ENCODE assay signal across 17 cellular contexts in genomic region chr5:136185974-136186373, GRCh38. TPM values are rescaled to one million over a fixed set of nuclear protein-coding genes. Genes with fewer than 3 reads are reported as not detected.
A peak's percentile ranks its signal among the peaks of the same experiment; 100 is the strongest.
DNase-seq lines count a peak whose midpoint lies in the region; ATAC-seq, FAIRE-seq and TF ChIP-seq lines count a peak whose summit lies in the region.
"Had no signal": no experiment of that assay in that cellular context is flagged by ENCODE, and none has a peak within 500 bp of the region (broad histone marks: within the 10 kb centered on the region; RNA-seq: fewer than 3 reads in every experiment).

No MANE protein-coding gene starts in this region.

- TF ChIP-seq RAD21 in K562 (CRISPR knock-in tag; conservative IDR thresholded peaks at IDR 0.05 in 1 of 2, IDR thresholded peaks at IDR 0.05 in 1 of 2): no peak

- H3K4me3 Mint-ChIP-seq in Caco-2 (ENCODE audit: unreplicated experiment) (no peak overlapping the region), nephron (no peak overlapping the region)
- H3K4me3 Mint-ChIP-seq: CD4-positive, CD25-positive, alpha-beta regulatory T cell had no signal

- DNase-seq in Caco-2 (no peak), K562 (ENCODE audit: extremely low read depth in 1 of 4, low spot score in 3 of 4) (no peak), kidney (no peak), globus pallidus (ENCODE audit: low spot score) (no peak), substantia nigra (lab: John Stamatoyannopoulos, UW) (no peak), NCI-H524 treated with DMSO at 0.1 percent for 48 hours (lab: John Stamatoyannopoulos, UW) (no peak), NCI-H2081 treated with DMSO at 0.1 percent for 48 hours (lab: John Stamatoyannopoulos, UW) (no peak)
- DNase-seq: 8988T; ACHN; CD4-positive, CD25-positive, alpha-beta regulatory T cell; DMS79 had no signal

- no peaks in the 10 kb centered on the region for H4K20me1 ChIP-seq in K562 (replicated peaks; ENCODE audit: control insufficient read depth, insufficient read depth, low read length)

- H3K36me3 ChIP-seq in Caco-2 (ENCODE audit: control insufficient read depth, insufficient read depth, low read length) (no peaks in the 10 kb centered on the region), K562 (ENCODE audit: control insufficient read depth, insufficient read depth, low read length) (no peaks in the 10 kb centered on the region), kidney (ENCODE audit: control insufficient read depth in 1 of 2, insufficient read depth in 2 of 2, low read length in 2 of 2) (peaks cover 0 to 3% of the 10 kb centered on the region in 2 donors)

- H3K36me3 Mint-ChIP-seq in Caco-2 (ENCODE audit: insufficient read depth, unreplicated experiment): peaks cover 80% of the 10 kb centered on the region
- H3K36me3 Mint-ChIP-seq in nephron (ENCODE audit: low read depth): peaks cover 50% of the 10 kb centered on the region
- H3K36me3 Mint-ChIP-seq: CD4-positive, CD25-positive, alpha-beta regulatory T cell had no signal

- no peak for TF ChIP-seq CTCF in Caco-2 (IDR thresholded peaks at IDR 0.05; ENCODE audit: insufficient read depth in 1 of 2, low read depth in 1 of 2, low read length in 1 of 2, severe bottlenecking in 1 of 2, unreplicated experiment in 1 of 2)
- TF ChIP-seq CTCF in K562 (IDR thresholded peaks at IDR 0.05 in 2 of 3, conservative IDR thresholded peaks at IDR 0.05 in 1 of 3; ENCODE audit: insufficient read depth in 2 of 3, low read depth in 1 of 3, low read length in 3 of 3): no peak
- TF ChIP-seq CTCF in kidney (IDR thresholded peaks at IDR 0.05; ENCODE audit: borderline replicate concordance, extremely low read depth, insufficient read depth): no peak
- no peak for TF ChIP-seq CTCF in nephron (IDR thresholded peaks at IDR 0.05; ENCODE audit: unreplicated experiment in 3 of 3)

- H3K4me2 ChIP-seq in K562 (ENCODE audit: insufficient read depth, low read length): no peak overlapping the region
- H3K4me2 ChIP-seq: BLaER1 treated with 17β-estradiol and CSF1 and Interleukin-3, amounts not matched to agents 10 nM and 100 nM had no signal

- H3K27ac ChIP-seq in K562 (ENCODE audit: extremely low read depth, low read depth, low read length) (no peak overlapping the region), kidney (ENCODE audit: low read depth in 2 of 2, low read length in 2 of 2) (peak overlapping the region; percentile 38 to 76), substantia nigra (ENCODE audit: low read depth, low read length, poor library complexity, severe bottlenecking) (no peak overlapping the region)
- H3K27ac ChIP-seq: BLaER1 treated with 17β-estradiol and CSF1 and Interleukin-3, amounts not matched to agents 10 nM and 100 nM had no signal

- no peaks in the 10 kb centered on the region for H3K9me3 ChIP-seq in Caco-2
- H3K9me3 ChIP-seq in K562 (replicated peaks; ENCODE audit: control insufficient read depth, insufficient read depth, low read depth, low read length): no peaks in the 10 kb centered on the region
- no peaks in the 10 kb centered on the region for H3K9me3 ChIP-seq in kidney (ENCODE audit: control insufficient read depth in 1 of 2, low read length in 2 of 2)

- POLR2A ChIA-PET in Caco-2 (lab: Charles Lee) (no interaction called here), K562 (lab: Yijun Ruan, JAX) (interaction anchor here (0.8 to 1.4 kb wide), 2 partner anchors 10 to 43 kb away, joined by 4 to 5 read pairs; no protein-coding TSS in a partner anchor)

- peaks cover 11% of the 10 kb centered on the region for H3K9me3 Mint-ChIP-seq in Caco-2 (ENCODE audit: unreplicated experiment)
- no peaks in the 10 kb centered on the region for H3K9me3 Mint-ChIP-seq in nephron

- no peak overlapping the region for H2AFZ ChIP-seq in K562 (ENCODE audit: low read depth, low read length)

- BruUV-seq in Caco-2 (replicated peaks; lab: Mats Ljungman, UMichigan): no TSS peak
- BruUV-seq in K562 (replicated peaks; lab: Mats Ljungman, UMichigan): no TSS peak

- H3K4me1 Mint-ChIP-seq in Caco-2 (ENCODE audit: low read depth, unreplicated experiment) (peaks cover 39% of the 10 kb centered on the region), nephron (peaks cover 6% of the 10 kb centered on the region)

- no peaks in the 10 kb centered on the region for H3K79me2 ChIP-seq in K562 (ENCODE audit: control insufficient read depth, insufficient read depth, low read length)

- H3K4me1 ChIP-seq in Caco-2: peaks cover 38% of the 10 kb centered on the region
- peaks cover 6 to 7% of the 10 kb centered on the region in 2 experiments; a peak in 4 of 5 replicates for H3K4me1 ChIP-seq in K562 (replicated peaks in 1 of 2; ENCODE audit: control insufficient read depth in 2 of 2, insufficient read depth in 2 of 2, low read length in 2 of 2)
- peaks cover 4% of the 10 kb centered on the region in 2 donors for H3K4me1 ChIP-seq in kidney (ENCODE audit: control insufficient read depth in 1 of 2, insufficient read depth in 1 of 2, low read depth in 1 of 2, low read length in 2 of 2)
- H3K4me1 ChIP-seq: BLaER1 treated with 17β-estradiol and CSF1 and Interleukin-3, amounts not matched to agents 10 nM and 100 nM had no signal

- in situ Hi-C loops in K562 (cut with MboI): no loop called here

- H3K4me3 ChIP-seq in Caco-2 (ENCODE audit: low read depth, low read length) (no peak overlapping the region), K562 (no peak overlapping the region), kidney (ENCODE audit: low read length in 2 of 2) (peak overlapping the region; percentile 20 to 26)
- H3K4me3 ChIP-seq: BLaER1 treated with 17β-estradiol and CSF1 and Interleukin-3, amounts not matched to agents 10 nM and 100 nM; GM12878 had no signal

- TF ChIP-seq EP300 in K562 (IDR thresholded peaks at IDR 0.05; ENCODE audit: low read length): no peak

- TF ChIP-seq POLR2A in K562 (conservative IDR thresholded peaks at IDR 0.05): no peak

- peak overlapping the region; percentile 1 for H3K27ac Mint-ChIP-seq in Caco-2 (ENCODE audit: unreplicated experiment)
- H3K27ac Mint-ChIP-seq in nephron: peak overlapping the region in 2 of 3 experiments; percentile 10 to 69
- H3K27ac Mint-ChIP-seq: CD4-positive, CD25-positive, alpha-beta regulatory T cell had no signal

- CTCF ChIA-PET in Caco-2 (lab: Charles Lee): no interaction called here
- CTCF ChIA-PET in K562 (lab: Yijun Ruan, JAX; ENCODE audit: low intra/inter-chr PET ratio): no interaction called here

- no peak overlapping the region for H3K9ac ChIP-seq in K562 (ENCODE audit: insufficient read depth in 1 of 2, low read depth in 2 of 2, low read length in 2 of 2)
- H3K9ac ChIP-seq in kidney (ENCODE audit: low read length in 2 of 2): no peak overlapping the region
- H3K9ac ChIP-seq: BLaER1 treated with 17β-estradiol and CSF1 and Interleukin-3, amounts not matched to agents 10 nM and 100 nM had no signal

- no peaks in the 10 kb centered on the region for H3K9me1 ChIP-seq in K562 (ENCODE audit: control insufficient read depth, insufficient read depth, low read length)

- intact Hi-C loops in Caco-2 (cut with micrococcal nuclease; ENCODE audit: unreplicated experiment) (no loop called here), K562 (cut with micrococcal nuclease) (no loop called here), kidney (cut with DNase I) (no loop called here)

- no peak for ATAC-seq in K562
- ATAC-seq: GM12878, HCT116 had no signal

- H3K27me3 Mint-ChIP-seq in Caco-2 (ENCODE audit: insufficient read depth, unreplicated experiment) (no peaks in the 10 kb centered on the region), nephron (ENCODE audit: low read depth) (peaks cover 22% of the 10 kb centered on the region)

- 67% methylated on average over 2 of the region's 2 CpGs for WGBS in K562 (ENCODE audit: insufficient coverage, low coverage, missing lambda C conversion rate)

- H3K27me3 ChIP-seq in Caco-2 (replicated peaks; ENCODE audit: control insufficient read depth, insufficient read depth, low read length) (no peaks in the 10 kb centered on the region), K562 (ENCODE audit: control insufficient read depth in 2 of 2, insufficient read depth in 2 of 2, low read length in 2 of 2) (no peaks in the 10 kb centered on the region)

- FAIRE-seq in K562 (lab: Jason Lieb, UNC) (no peak), kidney (lab: Jason Lieb, UNC) (no peak)
- FAIRE-seq: GM12878, H54 had no signal

RNA-seq across cellular contexts. Expression of gene SMIM32, which starts 7.0 kb away (rescaled TPM):
- 0.63 and 0.66 TPM in 2 replicates for total RNA-seq in Caco-2 (2022)
- total RNA-seq in K562 (2011; cell fraction: chromatin; rRNA removed; ENCODE audit: low replicate concordance): not detected in 2 replicates
- total RNA-seq in K562 (2011; cell fraction: nucleolus; rRNA removed): not detected in 2 replicates
- total RNA-seq in K562 (2011; cell fraction: nucleoplasm; rRNA removed): not detected in 2 replicates
- total RNA-seq in K562 (2014; rRNA removed): not detected in 2 replicates
- total RNA-seq in K562 (2014; rRNA removed; fragmentation: Illumina TruSeq; extraction: Trizol): not detected in 2 replicates
- total RNA-seq in K562 (2015; rRNA removed; fragmentation: Illumina TruSeq; extraction: Trizol): not detected in 2 replicates
- not detected in 2 replicates for total RNA-seq in K562 (2021)
- polyA plus RNA-seq in K562 (2011; rRNA removed): not detected in 2 replicates
- polyA plus RNA-seq in K562 (2011; cell fraction: cytosol; rRNA removed): not detected in 2 replicates
- not detected in 2 replicates for polyA plus RNA-seq in K562 (2011; cell fraction: nucleus; rRNA removed)
- not detected in 2 replicates for polyA plus RNA-seq in K562 (2012)
- not detected in 2 replicates for polyA plus RNA-seq in K562 (2014; fragmentation: Illumina TruSeq; extraction: Trizol)
- not detected for polyA plus RNA-seq in K562 (2014; fragmentation: Nextera tagmentation; extraction: Ambion mirVana)
- not detected in 2 replicates for polyA plus RNA-seq in K562 (2014; rRNA removed)
- polyA minus RNA-seq in K562 (2011; rRNA and poly(A)+ RNA removed): not detected in 2 replicates
- polyA minus RNA-seq in K562 (2011; cell fraction: cytosol; rRNA and poly(A)+ RNA removed): not detected in 2 replicates
- not detected in 2 replicates for polyA minus RNA-seq in K562 (2011; cell fraction: nucleus; rRNA and poly(A)+ RNA removed)
- 5.1 TPM for total RNA-seq in kidney
- polyA plus RNA-seq in kidney (ENCODE audit: insufficient read depth, low read depth, low replicate concordance): 63.6 TPM
- total RNA-seq: CD4-positive, CD25-positive, alpha-beta regulatory T cell; G401; GM12878 had no signal
- polyA plus RNA-seq: CD4-positive, CD25-positive, alpha-beta regulatory T cell; GM12878 had no signal

RNA-seq across cellular contexts. Expression of gene SMAD5, which starts 53.3 kb away (rescaled TPM):
- 141 and 142 TPM in 2 replicates for total RNA-seq in Caco-2 (2022)
- total RNA-seq in K562 (2011; cell fraction: chromatin; rRNA removed; ENCODE audit: low replicate concordance): 37.6 and 119 TPM in 2 replicates
- total RNA-seq in K562 (2011; cell fraction: nucleolus; rRNA removed): 9.2 and 17.2 TPM in 2 replicates
- total RNA-seq in K562 (2011; cell fraction: nucleoplasm; rRNA removed): 23.3 and 36.0 TPM in 2 replicates
- 14.7 and 14.8 TPM in 2 replicates for total RNA-seq in K562 (2014; rRNA removed)
- total RNA-seq in K562 (2014; rRNA removed; fragmentation: Illumina TruSeq; extraction: Trizol): 35.0 and 47.9 TPM in 2 replicates
- total RNA-seq in K562 (2015; rRNA removed; fragmentation: Illumina TruSeq; extraction: Trizol): 26.5 and 29.5 TPM in 2 replicates
- 34.4 and 38.5 TPM in 2 replicates for total RNA-seq in K562 (2021)
- polyA plus RNA-seq in K562 (2011; rRNA removed): 49.0 and 53.9 TPM in 2 replicates
- polyA plus RNA-seq in K562 (2011; cell fraction: cytosol; rRNA removed): 23.7 and 43.2 TPM in 2 replicates
- polyA plus RNA-seq in K562 (2011; cell fraction: nucleus; rRNA removed): 15.7 and 27.0 TPM in 2 replicates
- 12.9 and 17.5 TPM in 2 replicates for polyA plus RNA-seq in K562 (2012)
- polyA plus RNA-seq in K562 (2014; fragmentation: Illumina TruSeq; extraction: Trizol): 20.3 and 21.1 TPM in 2 replicates
- 10 to 100 TPM; 14.2 to 18.9 TPM for polyA plus RNA-seq in K562 (2014; fragmentation: Nextera tagmentation; extraction: Ambion mirVana)
- polyA plus RNA-seq in K562 (2014; rRNA removed): 12.4 and 17.4 TPM in 2 replicates
- 143 and 178 TPM in 2 replicates for polyA minus RNA-seq in K562 (2011; rRNA and poly(A)+ RNA removed)
- polyA minus RNA-seq in K562 (2011; cell fraction: cytosol; rRNA and poly(A)+ RNA removed): 41.4 and 59.4 TPM in 2 replicates
- 19.7 and 42.3 TPM in 2 replicates for polyA minus RNA-seq in K562 (2011; cell fraction: nucleus; rRNA and poly(A)+ RNA removed)
- total RNA-seq in kidney: 67.7 TPM
- 9.9 TPM for polyA plus RNA-seq in kidney (ENCODE audit: insufficient read depth, low read depth, low replicate concordance)

Comparison
In these comparisons a context has a peak if more than half of its experiments do, and no peak if none do; other contexts are left out.
1. H3K4me3 ChIP-seq: peak in kidney (2 of 2); none in Caco-2 (single experiment) and K562 (single experiment).
2. H3K27ac ChIP-seq: peak in kidney (2 of 2); none in K562 (single experiment) and substantia nigra (single experiment).